1 cellular context compared by ENCODE assay signal in the genomic region with DNA sequence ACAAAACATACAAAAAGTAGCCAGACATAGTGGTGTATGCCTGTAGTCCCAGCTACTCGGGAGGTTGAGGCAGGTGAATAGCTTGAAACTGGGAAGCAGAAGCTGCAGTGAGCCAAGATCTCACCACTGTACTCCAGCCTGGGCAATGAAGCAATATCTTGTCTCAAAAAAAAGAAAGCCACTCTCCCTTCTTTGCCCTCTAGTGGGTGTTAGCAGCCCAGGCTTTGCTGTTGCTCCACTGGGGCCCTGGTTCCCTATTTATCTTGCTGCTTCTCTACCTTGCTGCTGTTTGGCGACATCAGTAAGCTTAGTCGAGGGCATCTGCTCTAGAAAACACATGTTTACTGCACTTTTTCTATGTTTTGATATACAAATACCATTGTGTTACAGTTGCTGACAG.
TF ChIP-seq lines count a peak whose summit lies in the region.

No MANE protein-coding gene starts in this region.

TF ChIP-seq in HepG2, 621 proteins besides CTCF, POLR2A, EP300 and RAD21 (continued from another document):
- TF ChIP-seq, protein P1, sequence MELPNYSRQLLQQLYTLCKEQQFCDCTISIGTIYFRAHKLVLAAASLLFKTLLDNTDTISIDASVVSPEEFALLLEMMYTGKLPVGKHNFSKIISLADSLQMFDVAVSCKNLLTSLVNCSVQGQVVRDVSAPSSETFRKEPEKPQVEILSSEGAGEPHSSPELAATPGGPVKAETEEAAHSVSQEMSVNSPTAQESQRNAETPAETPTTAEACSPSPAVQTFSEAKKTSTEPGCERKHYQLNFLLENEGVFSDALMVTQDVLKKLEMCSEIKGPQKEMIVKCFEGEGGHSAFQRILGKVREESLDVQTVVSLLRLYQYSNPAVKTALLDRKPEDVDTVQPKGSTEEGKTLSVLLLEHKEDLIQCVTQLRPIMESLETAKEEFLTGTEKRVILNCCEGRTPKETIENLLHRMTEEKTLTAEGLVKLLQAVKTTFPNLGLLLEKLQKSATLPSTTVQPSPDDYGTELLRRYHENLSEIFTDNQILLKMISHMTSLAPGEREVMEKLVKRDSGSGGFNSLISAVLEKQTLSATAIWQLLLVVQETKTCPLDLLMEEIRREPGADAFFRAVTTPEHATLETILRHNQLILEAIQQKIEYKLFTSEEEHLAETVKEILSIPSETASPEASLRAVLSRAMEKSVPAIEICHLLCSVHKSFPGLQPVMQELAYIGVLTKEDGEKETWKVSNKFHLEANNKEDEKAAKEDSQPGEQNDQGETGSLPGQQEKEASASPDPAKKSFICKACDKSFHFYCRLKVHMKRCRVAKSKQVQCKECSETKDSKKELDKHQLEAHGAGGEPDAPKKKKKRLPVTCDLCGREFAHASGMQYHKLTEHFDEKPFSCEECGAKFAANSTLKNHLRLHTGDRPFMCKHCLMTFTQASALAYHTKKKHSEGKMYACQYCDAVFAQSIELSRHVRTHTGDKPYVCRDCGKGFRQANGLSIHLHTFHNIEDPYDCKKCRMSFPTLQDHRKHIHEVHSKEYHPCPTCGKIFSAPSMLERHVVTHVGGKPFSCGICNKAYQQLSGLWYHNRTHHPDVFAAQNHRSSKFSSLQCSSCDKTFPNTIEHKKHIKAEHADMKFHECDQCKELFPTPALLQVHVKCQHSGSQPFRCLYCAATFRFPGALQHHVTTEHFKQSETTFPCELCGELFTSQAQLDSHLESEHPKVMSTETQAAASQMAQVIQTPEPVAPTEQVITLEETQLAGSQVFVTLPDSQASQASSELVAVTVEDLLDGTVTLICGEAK (IDR thresholded peaks at IDR 0.05), result no peak
- TF ChIP-seq, protein P1 (CRISPR knock-in tag; IDR thresholded peaks at IDR 0.05), result no peak
- TF ChIP-seq ZBTB38 (CRISPR knock-in tag; IDR thresholded peaks at IDR 0.05) (no peak), ZNF670 (CRISPR knock-in tag; IDR thresholded peaks at IDR 0.05; ENCODE audit: borderline replicate concordance) (no peak), GPN1 (CRISPR knock-in tag; IDR thresholded peaks at IDR 0.05; ENCODE audit: borderline replicate concordance) (no peak), NAIF1 (CRISPR knock-in tag; IDR thresholded peaks at IDR 0.05; ENCODE audit: borderline replicate concordance) (no peak), E2F2 (CRISPR knock-in tag; IDR thresholded peaks at IDR 0.05; ENCODE audit: borderline replicate concordance) (no peak), PRDM4 (CRISPR knock-in tag; IDR thresholded peaks at IDR 0.05; ENCODE audit: borderline replicate concordance) (no peak), STAG1 (CRISPR knock-in tag; IDR thresholded peaks at IDR 0.05) (no peak), ZNF567 (CRISPR knock-in tag; IDR thresholded peaks at IDR 0.05; ENCODE audit: borderline replicate concordance) (no peak), PREB (CRISPR knock-in tag; IDR thresholded peaks at IDR 0.05) (no peak)
- TF ChIP-seq, protein P2, sequence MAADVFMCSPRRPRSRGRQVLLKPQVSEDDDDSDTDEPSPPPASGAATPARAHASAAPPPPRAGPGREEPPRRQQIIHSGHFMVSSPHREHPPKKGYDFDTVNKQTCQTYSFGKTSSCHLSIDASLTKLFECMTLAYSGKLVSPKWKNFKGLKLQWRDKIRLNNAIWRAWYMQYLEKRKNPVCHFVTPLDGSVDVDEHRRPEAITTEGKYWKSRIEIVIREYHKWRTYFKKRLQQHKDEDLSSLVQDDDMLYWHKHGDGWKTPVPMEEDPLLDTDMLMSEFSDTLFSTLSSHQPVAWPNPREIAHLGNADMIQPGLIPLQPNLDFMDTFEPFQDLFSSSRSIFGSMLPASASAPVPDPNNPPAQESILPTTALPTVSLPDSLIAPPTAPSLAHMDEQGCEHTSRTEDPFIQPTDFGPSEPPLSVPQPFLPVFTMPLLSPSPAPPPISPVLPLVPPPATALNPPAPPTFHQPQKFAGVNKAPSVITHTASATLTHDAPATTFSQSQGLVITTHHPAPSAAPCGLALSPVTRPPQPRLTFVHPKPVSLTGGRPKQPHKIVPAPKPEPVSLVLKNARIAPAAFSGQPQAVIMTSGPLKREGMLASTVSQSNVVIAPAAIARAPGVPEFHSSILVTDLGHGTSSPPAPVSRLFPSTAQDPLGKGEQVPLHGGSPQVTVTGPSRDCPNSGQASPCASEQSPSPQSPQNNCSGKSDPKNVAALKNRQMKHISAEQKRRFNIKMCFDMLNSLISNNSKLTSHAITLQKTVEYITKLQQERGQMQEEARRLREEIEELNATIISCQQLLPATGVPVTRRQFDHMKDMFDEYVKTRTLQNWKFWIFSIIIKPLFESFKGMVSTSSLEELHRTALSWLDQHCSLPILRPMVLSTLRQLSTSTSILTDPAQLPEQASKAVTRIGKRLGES (CRISPR knock-in tag; IDR thresholded peaks at IDR 0.05; ENCODE audit: borderline replicate concordance), result no peak
- TF ChIP-seq, protein P3, sequence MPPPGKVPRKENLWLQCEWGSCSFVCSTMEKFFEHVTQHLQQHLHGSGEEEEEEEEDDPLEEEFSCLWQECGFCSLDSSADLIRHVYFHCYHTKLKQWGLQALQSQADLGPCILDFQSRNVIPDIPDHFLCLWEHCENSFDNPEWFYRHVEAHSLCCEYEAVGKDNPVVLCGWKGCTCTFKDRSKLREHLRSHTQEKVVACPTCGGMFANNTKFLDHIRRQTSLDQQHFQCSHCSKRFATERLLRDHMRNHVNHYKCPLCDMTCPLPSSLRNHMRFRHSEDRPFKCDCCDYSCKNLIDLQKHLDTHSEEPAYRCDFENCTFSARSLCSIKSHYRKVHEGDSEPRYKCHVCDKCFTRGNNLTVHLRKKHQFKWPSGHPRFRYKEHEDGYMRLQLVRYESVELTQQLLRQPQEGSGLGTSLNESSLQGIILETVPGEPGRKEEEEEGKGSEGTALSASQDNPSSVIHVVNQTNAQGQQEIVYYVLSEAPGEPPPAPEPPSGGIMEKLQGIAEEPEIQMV (CRISPR knock-in tag; IDR thresholded peaks at IDR 0.05; ENCODE audit: low read depth), result no peak
